8 cellular contexts compared by ENCODE assay signal in the genomic region with DNA sequence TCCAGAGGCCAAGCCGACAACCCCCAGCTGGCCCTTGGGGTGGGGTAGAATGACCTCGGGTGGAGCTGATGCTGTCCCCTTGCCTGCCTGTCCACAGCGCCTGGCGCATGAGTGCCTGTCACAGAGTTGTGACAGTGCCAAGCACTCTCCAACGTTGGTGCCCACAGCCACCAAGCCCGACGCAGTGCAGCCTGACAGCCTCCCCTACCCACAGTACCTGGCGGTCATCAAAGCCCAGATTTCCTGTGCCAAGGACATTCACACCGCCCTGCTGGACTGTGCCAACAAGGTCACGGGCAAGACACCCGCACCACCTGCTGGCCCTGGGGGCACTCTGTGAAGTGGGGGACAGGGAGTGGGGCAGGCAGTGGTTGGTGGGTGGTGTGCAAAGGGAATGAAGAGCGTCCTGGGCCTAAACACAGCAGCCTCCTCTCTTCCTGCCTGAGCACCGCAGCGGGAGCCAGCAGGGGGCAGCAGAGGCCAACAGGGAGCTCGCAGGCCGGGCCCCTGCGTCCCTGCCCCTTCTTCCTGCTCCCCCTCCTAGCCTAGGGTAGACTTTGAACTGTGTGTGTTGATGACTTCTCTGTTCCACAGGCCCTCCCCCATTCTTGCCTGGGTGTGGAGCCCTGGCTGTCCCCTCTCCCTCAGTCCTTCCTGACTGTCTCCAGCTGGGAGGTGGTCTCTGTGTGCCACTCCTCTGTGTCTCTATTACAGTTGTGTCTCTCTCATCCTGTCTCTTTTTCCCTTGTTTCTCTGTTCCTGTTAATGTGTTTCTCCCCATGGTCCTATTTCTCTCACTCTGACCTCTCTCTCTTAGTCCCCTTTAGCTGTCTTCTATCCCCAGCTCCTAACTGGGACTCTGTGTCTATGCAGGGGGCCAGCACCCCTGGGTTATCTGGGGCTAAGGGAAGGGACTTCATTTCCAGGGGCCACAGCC. TPM values are rescaled to one million over a fixed set of nuclear protein-coding genes. Genes with fewer than 3 reads are reported as not detected.
DNase-seq lines count a peak whose midpoint lies in the region; ATAC-seq and TF ChIP-seq lines count a peak whose summit lies in the region.

No MANE protein-coding gene starts in this region.

- H3K4me1 ChIP-seq in CD4-positive, CD25-positive, alpha-beta regulatory T cell (ENCODE audit: control insufficient read depth, insufficient read depth, low read length, poor library complexity, severe bottlenecking): peaks cover 48% of the 10 kb centered on the region
- peaks cover 42 to 55% (median 47%) of the 10 kb centered on the region in 4 donors for H3K4me1 ChIP-seq in upper lobe of left lung

- peak overlapping the region; percentile 44 for H3K9ac ChIP-seq in SU-DHL-6 (ENCODE audit: low read length)

- peaks cover 22% of the 10 kb centered on the region for H3K36me3 ChIP-seq in CD4-positive, CD25-positive, alpha-beta regulatory T cell (ENCODE audit: control insufficient read depth, insufficient read depth, low read length)
- no peaks in the 10 kb centered on the region; the same call in 1 of the 2 replicates for H3K36me3 ChIP-seq in SU-DHL-6 (ENCODE audit: low read length)
- H3K36me3 ChIP-seq in upper lobe of left lung: peaks cover 0 to 42% (median 21%) of the 10 kb centered on the region in 4 donors

- peak overlapping the region; percentile 75 to 94 (median 78) for H3K4me3 Mint-ChIP-seq in CD4-positive, CD25-positive, alpha-beta regulatory T cell
- H3K4me3 Mint-ChIP-seq in activated naive CD8-positive, alpha-beta T cell treated with anti-CD3 and anti-CD28 coated beads for 36 hours: peak overlapping the region; percentile 6

- DNase-seq in CD4-positive, CD25-positive, alpha-beta regulatory T cell: peak; percentile 84 to 94 (median 92)
- DNase-seq in NCI-H1048 (lab: John Stamatoyannopoulos, UW) (peak; percentile 73), Right ventricle myocardium inferior (ENCODE audit: missing footprints) (peak; percentile 96), posterior cingulate gyrus (peak; percentile 56 to 97 (median 85)), upper lobe of left lung (peak; percentile 94 to 98)
- peak; percentile 94 for DNase-seq in activated naive CD8-positive, alpha-beta T cell treated with anti-CD3 and anti-CD28 coated beads for 36 hours

- ATAC-seq in CD4-positive, CD25-positive, alpha-beta regulatory T cell (ENCODE audit: low read depth in 2 of 2): peak; percentile 56 to 57
- ATAC-seq in GM21529 (IDR thresholded peaks at IDR 0.05; ENCODE audit: unreplicated experiment) (peak; percentile 48), Right ventricle myocardium inferior (peak; percentile 85), upper lobe of left lung (ENCODE audit: low FRiP score in 2 of 2) (peak; percentile 87 to 92)

- peaks cover 8 to 69% (median 40%) of the 10 kb centered on the region in 4 donors for H3K4me1 Mint-ChIP-seq in CD4-positive, CD25-positive, alpha-beta regulatory T cell
- H3K4me1 Mint-ChIP-seq in activated naive CD8-positive, alpha-beta T cell treated with anti-CD3 and anti-CD28 coated beads for 36 hours: peaks cover 58% of the 10 kb centered on the region

- H3K79me2 ChIP-seq in SU-DHL-6 (ENCODE audit: insufficient read depth, low read length): no peaks in the 10 kb centered on the region

- H3K9me3 ChIP-seq in CD4-positive, CD25-positive, alpha-beta regulatory T cell (ENCODE audit: control insufficient read depth in 2 of 2, low read length in 2 of 2): no peaks in the 10 kb centered on the region
- H3K9me3 ChIP-seq in SU-DHL-6 (ENCODE audit: insufficient read depth, low read length): no peaks in the 10 kb centered on the region
- H3K9me3 ChIP-seq in upper lobe of left lung: no peaks in the 10 kb centered on the region

- H3K27ac ChIP-seq in CD4-positive, CD25-positive, alpha-beta regulatory T cell (ENCODE audit: insufficient read depth, low read length, poor library complexity, severe bottlenecking): peak overlapping the region; percentile 83
- H3K27ac ChIP-seq in SU-DHL-6 (ENCODE audit: low read depth, low read length): peak overlapping the region; percentile 51
- H3K27ac ChIP-seq in upper lobe of left lung: peak overlapping the region; percentile 94 to 100 (median 96)

- peaks cover 8% of the 10 kb centered on the region for H3K27me3 Mint-ChIP-seq in CD4-positive, CD25-positive, alpha-beta regulatory T cell
- no peaks in the 10 kb centered on the region for H3K27me3 Mint-ChIP-seq in activated naive CD8-positive, alpha-beta T cell treated with anti-CD3 and anti-CD28 coated beads for 36 hours

- peak overlapping the region; percentile 95 to 98 (median 98) for H3K27ac Mint-ChIP-seq in CD4-positive, CD25-positive, alpha-beta regulatory T cell
- peak overlapping the region; percentile 79 for H3K27ac Mint-ChIP-seq in activated naive CD8-positive, alpha-beta T cell treated with anti-CD3 and anti-CD28 coated beads for 36 hours

- peak; percentile 70 for TF ChIP-seq CTCF in SU-DHL-6 (IDR thresholded peaks at IDR 0.05; ENCODE audit: insufficient read depth, low read length, poor library complexity, severe bottlenecking)
- peak; percentile 93 to 99 (median 98) for TF ChIP-seq CTCF in upper lobe of left lung (IDR thresholded peaks at IDR 0.05)

- peak in 1 of 4 donors; percentile 33 for TF ChIP-seq EP300 in upper lobe of left lung (IDR thresholded peaks at IDR 0.05)

- WGBS in upper lobe of left lung, 2 donors: 20 to 33% methylated on average over 8 to 10 of the region's 17 CpGs

- H3K4me2 ChIP-seq in SU-DHL-6 (ENCODE audit: low read depth, low read length, poor library complexity, severe bottlenecking): peak overlapping the region; percentile 32

- peaks cover 14% of the 10 kb centered on the region; the same call in 1 of the 2 replicates for H3F3A ChIP-seq in SU-DHL-6 (ENCODE audit: insufficient read depth)

- H3K4me3 ChIP-seq in CD4-positive, CD25-positive, alpha-beta regulatory T cell (ENCODE audit: low read depth, low read length): peak overlapping the region; percentile 61
- H3K4me3 ChIP-seq in SU-DHL-6 (ENCODE audit: insufficient read depth, low read length, poor library complexity, severe bottlenecking) (no peak overlapping the region), upper lobe of left lung (peak overlapping the region in 2 of 4 donors; percentile 13 to 16)

- no peak overlapping the region for H2AFZ ChIP-seq in SU-DHL-6 (ENCODE audit: low read depth, low read length, severe bottlenecking)

- H4K20me1 ChIP-seq in SU-DHL-6 (ENCODE audit: low read depth, low read length): no peaks in the 10 kb centered on the region

- no peaks in the 10 kb centered on the region for H3K9me3 Mint-ChIP-seq in CD4-positive, CD25-positive, alpha-beta regulatory T cell
- H3K9me3 Mint-ChIP-seq in activated naive CD8-positive, alpha-beta T cell treated with anti-CD3 and anti-CD28 coated beads for 36 hours: peaks cover 1% of the 10 kb centered on the region

- peaks cover 23% of the 10 kb centered on the region for H3K36me3 Mint-ChIP-seq in CD4-positive, CD25-positive, alpha-beta regulatory T cell
- peaks cover 21% of the 10 kb centered on the region for H3K36me3 Mint-ChIP-seq in activated naive CD8-positive, alpha-beta T cell treated with anti-CD3 and anti-CD28 coated beads for 36 hours

- intact Hi-C loops in Right ventricle myocardium inferior (cut with DNase I) (loop anchor here (1.0 to 5.0 kb wide), 2 partner anchors 14 to 135 kb away; a partner anchor contains a TSS), posterior cingulate gyrus (cut with DNase I) (loop anchor here (1.0 kb wide), 2 partner anchors 14 to 135 kb away; a partner anchor contains a TSS)

- peak in 1 of 4 donors; percentile 24 for TF ChIP-seq POLR2A in upper lobe of left lung (IDR thresholded peaks at IDR 0.05)

- no peaks in the 10 kb centered on the region for H3K27me3 ChIP-seq in CD4-positive, CD25-positive, alpha-beta regulatory T cell (ENCODE audit: control insufficient read depth, insufficient read depth, low read length)
- H3K27me3 ChIP-seq in SU-DHL-6 (ENCODE audit: low read length) (no peaks in the 10 kb centered on the region), upper lobe of left lung (no peaks in the 10 kb centered on the region)

- H3K9me2 ChIP-seq in SU-DHL-6 (replicated peaks; ENCODE audit: insufficient read depth, low read length): no peaks in the 10 kb centered on the region

RNA-seq across cellular contexts. Expression of a gene that starts 6.5 kb away (rescaled TPM):
- 65.6 TPM for total RNA-seq in CD4-positive, CD25-positive, alpha-beta regulatory T cell
- polyA plus RNA-seq in CD4-positive, CD25-positive, alpha-beta regulatory T cell: 10 to 100 TPM; 53.6 to 61.4 (median 57.9) TPM
- total RNA-seq in activated naive CD8-positive, alpha-beta T cell treated with anti-CD3 and anti-CD28 coated beads for 36 hours: 10 to 100 TPM; 23.3 to 26.8 TPM
- total RNA-seq in Right ventricle myocardium inferior (21.8 TPM), upper lobe of left lung (10 to 100 TPM; 18.9 to 51.1 (median 33.7) TPM)

RNA-seq across cellular contexts. Expression of a gene that starts 6.7 kb away (rescaled TPM):
- 138 TPM for total RNA-seq in CD4-positive, CD25-positive, alpha-beta regulatory T cell
- polyA plus RNA-seq in CD4-positive, CD25-positive, alpha-beta regulatory T cell: 10 to 100 TPM; 35.0 to 46.7 (median 39.0) TPM
- 10 to 100 TPM; 43.6 to 44.0 TPM for total RNA-seq in activated naive CD8-positive, alpha-beta T cell treated with anti-CD3 and anti-CD28 coated beads for 36 hours
- total RNA-seq in Right ventricle myocardium inferior (34.5 TPM), upper lobe of left lung (10 to 100 TPM; 28.6 to 48.0 (median 35.4) TPM)

RNA-seq across cellular contexts. Expression of a gene that starts 9.0 kb away (rescaled TPM):
- total RNA-seq in CD4-positive, CD25-positive, alpha-beta regulatory T cell: 1,400 TPM
- polyA plus RNA-seq in CD4-positive, CD25-positive, alpha-beta regulatory T cell: 100 to 1,000 TPM in 3 of 4 donors, 10 to 100 TPM in 1; 89.8 to 134 (median 109) TPM
- 10 to 100 TPM; 15.5 to 15.6 TPM for total RNA-seq in activated naive CD8-positive, alpha-beta T cell treated with anti-CD3 and anti-CD28 coated beads for 36 hours
- total RNA-seq in Right ventricle myocardium inferior (48.7 TPM), upper lobe of left lung (100 to 1,000 TPM; 195 to 525 (median 238) TPM)

RNA-seq across cellular contexts. Expression of a gene that starts 14.8 kb away (rescaled TPM):
- 209 TPM for total RNA-seq in CD4-positive, CD25-positive, alpha-beta regulatory T cell
- polyA plus RNA-seq in CD4-positive, CD25-positive, alpha-beta regulatory T cell: 1 to 10 TPM; 1.3 to 3.9 (median 3.1) TPM
- total RNA-seq in activated naive CD8-positive, alpha-beta T cell treated with anti-CD3 and anti-CD28 coated beads for 36 hours: 10 to 100 TPM; 29.1 to 40.0 TPM
- total RNA-seq in Right ventricle myocardium inferior (10.4 TPM), upper lobe of left lung (10 to 100 TPM; 15.8 to 48.1 (median 29.0) TPM)

RNA-seq across cellular contexts. Expression of a gene that starts 38.1 kb away (rescaled TPM):
- 2,708 TPM for total RNA-seq in CD4-positive, CD25-positive, alpha-beta regulatory T cell
- polyA plus RNA-seq in CD4-positive, CD25-positive, alpha-beta regulatory T cell: 1,000 to 10,000 TPM; 1,440 to 2,367 (median 1,925) TPM
- 1,000 to 10,000 TPM; 3,164 to 3,181 TPM for total RNA-seq in activated naive CD8-positive, alpha-beta T cell treated with anti-CD3 and anti-CD28 coated beads for 36 hours
- total RNA-seq in Right ventricle myocardium inferior (1,258 TPM), upper lobe of left lung (1,000 to 10,000 TPM in 4 of 6 donors, 100 to 1,000 TPM in 2; 634 to 2,303 (median 1,625) TPM)
